ENCODE assay signal across 1 cellular context in the genomic region with DNA sequence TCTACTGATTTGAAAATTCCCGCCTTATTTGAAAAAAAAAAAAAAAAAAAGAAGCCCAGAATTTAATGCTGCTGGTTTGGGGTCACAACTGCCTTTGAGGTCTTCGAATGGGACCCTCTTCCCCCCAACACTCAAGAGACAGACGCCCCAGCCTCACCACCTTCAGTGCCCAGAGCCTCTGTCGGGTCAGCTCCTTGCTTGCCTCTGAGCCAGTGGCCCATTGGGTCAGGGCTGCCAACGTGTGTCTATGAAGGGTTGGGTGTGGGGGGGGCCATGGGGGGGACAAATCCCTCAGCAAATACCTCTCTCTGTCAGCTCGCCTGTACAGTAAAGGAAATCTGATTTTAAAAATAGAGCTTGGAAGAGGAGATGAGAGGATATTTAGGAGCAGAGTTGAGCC.
TF ChIP-seq lines count a peak whose summit lies in the region.

No MANE protein-coding gene starts in this region.

TF ChIP-seq in HepG2, 621 proteins besides CTCF, POLR2A, EP300 and RAD21 (continued from another document):
- TF ChIP-seq, protein P1, sequence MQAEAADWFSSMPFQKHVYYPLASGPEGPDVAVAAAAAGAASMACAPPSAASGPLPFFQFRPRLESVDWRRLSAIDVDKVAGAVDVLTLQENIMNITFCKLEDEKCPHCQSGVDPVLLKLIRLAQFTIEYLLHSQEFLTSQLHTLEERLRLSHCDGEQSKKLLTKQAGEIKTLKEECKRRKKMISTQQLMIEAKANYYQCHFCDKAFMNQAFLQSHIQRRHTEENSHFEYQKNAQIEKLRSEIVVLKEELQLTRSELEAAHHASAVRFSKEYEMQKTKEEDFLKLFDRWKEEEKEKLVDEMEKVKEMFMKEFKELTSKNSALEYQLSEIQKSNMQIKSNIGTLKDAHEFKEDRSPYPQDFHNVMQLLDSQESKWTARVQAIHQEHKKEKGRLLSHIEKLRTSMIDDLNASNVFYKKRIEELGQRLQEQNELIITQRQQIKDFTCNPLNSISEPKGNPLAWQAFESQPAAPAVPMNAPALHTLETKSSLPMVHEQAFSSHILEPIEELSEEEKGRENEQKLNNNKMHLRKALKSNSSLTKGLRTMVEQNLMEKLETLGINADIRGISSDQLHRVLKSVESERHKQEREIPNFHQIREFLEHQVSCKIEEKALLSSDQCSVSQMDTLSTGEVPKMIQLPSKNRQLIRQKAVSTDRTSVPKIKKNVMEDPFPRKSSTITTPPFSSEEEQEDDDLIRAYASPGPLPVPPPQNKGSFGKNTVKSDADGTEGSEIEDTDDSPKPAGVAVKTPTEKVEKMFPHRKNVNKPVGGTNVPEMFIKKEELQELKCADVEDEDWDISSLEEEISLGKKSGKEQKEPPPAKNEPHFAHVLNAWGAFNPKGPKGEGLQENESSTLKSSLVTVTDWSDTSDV (CRISPR knock-in tag; IDR thresholded peaks at IDR 0.05): no peak
- no peak for TF ChIP-seq ZBTB7A (CRISPR knock-in tag; IDR thresholded peaks at IDR 0.05)
- TF ChIP-seq, protein P2, sequence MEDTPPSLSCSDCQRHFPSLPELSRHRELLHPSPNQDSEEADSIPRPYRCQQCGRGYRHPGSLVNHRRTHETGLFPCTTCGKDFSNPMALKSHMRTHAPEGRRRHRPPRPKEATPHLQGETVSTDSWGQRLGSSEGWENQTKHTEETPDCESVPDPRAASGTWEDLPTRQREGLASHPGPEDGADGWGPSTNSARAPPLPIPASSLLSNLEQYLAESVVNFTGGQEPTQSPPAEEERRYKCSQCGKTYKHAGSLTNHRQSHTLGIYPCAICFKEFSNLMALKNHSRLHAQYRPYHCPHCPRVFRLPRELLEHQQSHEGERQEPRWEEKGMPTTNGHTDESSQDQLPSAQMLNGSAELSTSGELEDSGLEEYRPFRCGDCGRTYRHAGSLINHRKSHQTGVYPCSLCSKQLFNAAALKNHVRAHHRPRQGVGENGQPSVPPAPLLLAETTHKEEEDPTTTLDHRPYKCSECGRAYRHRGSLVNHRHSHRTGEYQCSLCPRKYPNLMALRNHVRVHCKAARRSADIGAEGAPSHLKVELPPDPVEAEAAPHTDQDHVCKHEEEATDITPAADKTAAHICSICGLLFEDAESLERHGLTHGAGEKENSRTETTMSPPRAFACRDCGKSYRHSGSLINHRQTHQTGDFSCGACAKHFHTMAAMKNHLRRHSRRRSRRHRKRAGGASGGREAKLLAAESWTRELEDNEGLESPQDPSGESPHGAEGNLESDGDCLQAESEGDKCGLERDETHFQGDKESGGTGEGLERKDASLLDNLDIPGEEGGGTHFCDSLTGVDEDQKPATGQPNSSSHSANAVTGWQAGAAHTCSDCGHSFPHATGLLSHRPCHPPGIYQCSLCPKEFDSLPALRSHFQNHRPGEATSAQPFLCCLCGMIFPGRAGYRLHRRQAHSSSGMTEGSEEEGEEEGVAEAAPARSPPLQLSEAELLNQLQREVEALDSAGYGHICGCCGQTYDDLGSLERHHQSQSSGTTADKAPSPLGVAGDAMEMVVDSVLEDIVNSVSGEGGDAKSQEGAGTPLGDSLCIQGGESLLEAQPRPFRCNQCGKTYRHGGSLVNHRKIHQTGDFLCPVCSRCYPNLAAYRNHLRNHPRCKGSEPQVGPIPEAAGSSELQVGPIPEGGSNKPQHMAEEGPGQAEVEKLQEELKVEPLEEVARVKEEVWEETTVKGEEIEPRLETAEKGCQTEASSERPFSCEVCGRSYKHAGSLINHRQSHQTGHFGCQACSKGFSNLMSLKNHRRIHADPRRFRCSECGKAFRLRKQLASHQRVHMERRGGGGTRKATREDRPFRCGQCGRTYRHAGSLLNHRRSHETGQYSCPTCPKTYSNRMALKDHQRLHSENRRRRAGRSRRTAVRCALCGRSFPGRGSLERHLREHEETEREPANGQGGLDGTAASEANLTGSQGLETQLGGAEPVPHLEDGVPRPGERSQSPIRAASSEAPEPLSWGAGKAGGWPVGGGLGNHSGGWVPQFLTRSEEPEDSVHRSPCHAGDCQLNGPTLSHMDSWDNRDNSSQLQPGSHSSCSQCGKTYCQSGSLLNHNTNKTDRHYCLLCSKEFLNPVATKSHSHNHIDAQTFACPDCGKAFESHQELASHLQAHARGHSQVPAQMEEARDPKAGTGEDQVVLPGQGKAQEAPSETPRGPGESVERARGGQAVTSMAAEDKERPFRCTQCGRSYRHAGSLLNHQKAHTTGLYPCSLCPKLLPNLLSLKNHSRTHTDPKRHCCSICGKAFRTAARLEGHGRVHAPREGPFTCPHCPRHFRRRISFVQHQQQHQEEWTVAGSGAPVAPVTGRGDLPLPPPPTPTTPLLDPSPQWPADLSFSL (CRISPR knock-in tag; IDR thresholded peaks at IDR 0.05): no peak
- TF ChIP-seq ZSCAN22 (CRISPR knock-in tag; IDR thresholded peaks at IDR 0.05): no peak
- TF ChIP-seq SOX6 (IDR thresholded peaks at IDR 0.05): no peak
- no peak for TF ChIP-seq SOX6 (CRISPR knock-in tag; IDR thresholded peaks at IDR 0.05)
- TF ChIP-seq, protein P3, sequence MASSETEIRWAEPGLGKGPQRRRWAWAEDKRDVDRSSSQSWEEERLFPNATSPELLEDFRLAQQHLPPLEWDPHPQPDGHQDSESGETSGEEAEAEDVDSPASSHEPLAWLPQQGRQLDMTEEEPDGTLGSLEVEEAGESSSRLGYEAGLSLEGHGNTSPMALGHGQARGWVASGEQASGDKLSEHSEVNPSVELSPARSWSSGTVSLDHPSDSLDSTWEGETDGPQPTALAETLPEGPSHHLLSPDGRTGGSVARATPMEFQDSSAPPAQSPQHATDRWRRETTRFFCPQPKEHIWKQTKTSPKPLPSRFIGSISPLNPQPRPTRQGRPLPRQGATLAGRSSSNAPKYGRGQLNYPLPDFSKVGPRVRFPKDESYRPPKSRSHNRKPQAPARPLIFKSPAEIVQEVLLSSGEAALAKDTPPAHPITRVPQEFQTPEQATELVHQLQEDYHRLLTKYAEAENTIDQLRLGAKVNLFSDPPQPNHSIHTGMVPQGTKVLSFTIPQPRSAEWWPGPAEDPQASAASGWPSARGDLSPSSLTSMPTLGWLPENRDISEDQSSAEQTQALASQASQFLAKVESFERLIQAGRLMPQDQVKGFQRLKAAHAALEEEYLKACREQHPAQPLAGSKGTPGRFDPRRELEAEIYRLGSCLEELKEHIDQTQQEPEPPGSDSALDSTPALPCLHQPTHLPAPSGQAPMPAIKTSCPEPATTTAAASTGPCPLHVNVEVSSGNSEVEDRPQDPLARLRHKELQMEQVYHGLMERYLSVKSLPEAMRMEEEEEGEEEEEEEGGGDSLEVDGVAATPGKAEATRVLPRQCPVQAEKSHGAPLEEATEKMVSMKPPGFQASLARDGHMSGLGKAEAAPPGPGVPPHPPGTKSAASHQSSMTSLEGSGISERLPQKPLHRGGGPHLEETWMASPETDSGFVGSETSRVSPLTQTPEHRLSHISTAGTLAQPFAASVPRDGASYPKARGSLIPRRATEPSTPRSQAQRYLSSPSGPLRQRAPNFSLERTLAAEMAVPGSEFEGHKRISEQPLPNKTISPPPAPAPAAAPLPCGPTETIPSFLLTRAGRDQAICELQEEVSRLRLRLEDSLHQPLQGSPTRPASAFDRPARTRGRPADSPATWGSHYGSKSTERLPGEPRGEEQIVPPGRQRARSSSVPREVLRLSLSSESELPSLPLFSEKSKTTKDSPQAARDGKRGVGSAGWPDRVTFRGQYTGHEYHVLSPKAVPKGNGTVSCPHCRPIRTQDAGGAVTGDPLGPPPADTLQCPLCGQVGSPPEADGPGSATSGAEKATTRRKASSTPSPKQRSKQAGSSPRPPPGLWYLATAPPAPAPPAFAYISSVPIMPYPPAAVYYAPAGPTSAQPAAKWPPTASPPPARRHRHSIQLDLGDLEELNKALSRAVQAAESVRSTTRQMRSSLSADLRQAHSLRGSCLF (CRISPR knock-in tag; IDR thresholded peaks at IDR 0.05; ENCODE audit: borderline replicate concordance): no peak
- TF ChIP-seq ZNF3 (CRISPR knock-in tag; IDR thresholded peaks at IDR 0.05): no peak
- no peak for TF ChIP-seq TEAD2 (CRISPR knock-in tag; IDR thresholded peaks at IDR 0.05)
- no peak for TF ChIP-seq PAF1 (CRISPR knock-in tag; IDR thresholded peaks at IDR 0.05)
- TF ChIP-seq ZNF703 (CRISPR knock-in tag; IDR thresholded peaks at IDR 0.05; ENCODE audit: borderline replicate concordance): no peak
- TF ChIP-seq NR2F1 (CRISPR knock-in tag; IDR thresholded peaks at IDR 0.05): no peak
- no peak for TF ChIP-seq NR3C1 (CRISPR knock-in tag; IDR thresholded peaks at IDR 0.05)
- TF ChIP-seq PTBP1 (IDR thresholded peaks at IDR 0.05; ENCODE audit: low read depth, low read length, poor library complexity, severe bottlenecking): no peak
- no peak for TF ChIP-seq AKAP8 (CRISPR knock-in tag; IDR thresholded peaks at IDR 0.05)
- TF ChIP-seq SOX5 (CRISPR knock-in tag; IDR thresholded peaks at IDR 0.05; ENCODE audit: borderline replicate concordance): no peak
- no peak for TF ChIP-seq PHF21A (CRISPR knock-in tag; IDR thresholded peaks at IDR 0.05)
- no peak for TF ChIP-seq ZNF546 (CRISPR knock-in tag; conservative IDR thresholded peaks at IDR 0.05)
- no peak for TF ChIP-seq CAMTA2 (CRISPR knock-in tag; IDR thresholded peaks at IDR 0.05; ENCODE audit: borderline replicate concordance)
- TF ChIP-seq, protein P4, sequence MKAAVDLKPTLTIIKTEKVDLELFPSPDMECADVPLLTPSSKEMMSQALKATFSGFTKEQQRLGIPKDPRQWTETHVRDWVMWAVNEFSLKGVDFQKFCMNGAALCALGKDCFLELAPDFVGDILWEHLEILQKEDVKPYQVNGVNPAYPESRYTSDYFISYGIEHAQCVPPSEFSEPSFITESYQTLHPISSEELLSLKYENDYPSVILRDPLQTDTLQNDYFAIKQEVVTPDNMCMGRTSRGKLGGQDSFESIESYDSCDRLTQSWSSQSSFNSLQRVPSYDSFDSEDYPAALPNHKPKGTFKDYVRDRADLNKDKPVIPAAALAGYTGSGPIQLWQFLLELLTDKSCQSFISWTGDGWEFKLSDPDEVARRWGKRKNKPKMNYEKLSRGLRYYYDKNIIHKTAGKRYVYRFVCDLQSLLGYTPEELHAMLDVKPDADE (CRISPR knock-in tag; IDR thresholded peaks at IDR 0.05): no peak
